Comparison of ENCODE assay signal across 11 cellular contexts in genomic region chr15:70596354-70597055, GRCh38.
DNase-seq lines count a peak whose midpoint lies in the region; ATAC-seq and TF ChIP-seq lines count a peak whose summit lies in the region.
"Had no signal": no experiment of that assay in that cellular context is flagged by ENCODE, and none has a peak within 500 bp of the region (broad histone marks: within the 10 kb centered on the region; RNA-seq: fewer than 3 reads in every experiment).

No MANE protein-coding gene starts in this region.

- TF ChIP-seq EP300 in SK-N-SH (IDR thresholded peaks at IDR 0.05; ENCODE audit: borderline replicate concordance in 1 of 2, low read depth in 1 of 2, low read length in 1 of 2): peak in 1 of 2 experiments; percentile 64; a peak in 2 of 4 replicates

- peak; percentile 53 for DNase-seq in AG04449 (ENCODE audit: low read depth, low spot score)
- peak; percentile 90 for DNase-seq in HCEC 1CT
- no peak for DNase-seq in SK-N-SH
- DNase-seq in fibroblast of villous mesenchyme (ENCODE audit: low read depth): peak; percentile 74
- DNase-seq in gastrocnemius medialis: no peak
- no peak for DNase-seq in COR-L47 (lab: John Stamatoyannopoulos, UW)
- no peak for DNase-seq in NCI-H524 (lab: John Stamatoyannopoulos, UW)
- DNase-seq in body of pancreas: no peak
- DNase-seq: activated T-cell treated with anti-CD3 and anti-CD28 coated beads, Interleukin-2, amount 50 U/mL, for 48 hours; erythroblast; NCI-H1694 had no signal

- no peak overlapping the region for H3K9ac ChIP-seq in SK-N-SH

- no peaks in the 10 kb centered on the region for H4K20me1 ChIP-seq in SK-N-SH (ENCODE audit: insufficient read depth)

- H3K4me1 ChIP-seq in SK-N-SH (ENCODE audit: control insufficient read depth in 1 of 2, insufficient read depth in 2 of 2, low read depth in 1 of 2, low read length in 1 of 2) (no peaks in the 10 kb centered on the region; a peak in 1 of 4 replicates), gastrocnemius medialis (no peaks in the 10 kb centered on the region), body of pancreas (no peaks in the 10 kb centered on the region)

- TF ChIP-seq CTCF in AG04449 (IDR thresholded peaks at IDR 0.05; ENCODE audit: insufficient read depth, low read length, missing control alignments) (no peak), SK-N-SH (IDR thresholded peaks at IDR 0.05) (no peak), fibroblast of villous mesenchyme (IDR thresholded peaks at IDR 0.05; ENCODE audit: insufficient read depth, low read depth, low read length) (no peak), gastrocnemius medialis (IDR thresholded peaks at IDR 0.05 in 4 of 5, conservative IDR thresholded peaks at IDR 0.05 in 1 of 5) (no peak), body of pancreas (IDR thresholded peaks at IDR 0.05) (no peak)

- CTCF ChIA-PET in AG04449 (lab: Yijun Ruan, JAX) (interaction anchor here (1.2 to 3.3 kb wide), 3 partner anchors 11 to 109 kb away, joined by 3 to 13 read pairs (median 4); no protein-coding TSS in a partner anchor), SK-N-SH (lab: Yijun Ruan, JAX) (interaction anchor here (2.0 kb wide), 1 partner anchor 27 kb away, joined by 4 read pairs; no protein-coding TSS in a partner anchor)

- POLR2A ChIA-PET in AG04449 (lab: Yijun Ruan, JAX) (interaction anchor here (0.7 kb wide), 2 partner anchors 307 to 732 kb away, joined by 3 read pairs; no protein-coding TSS in a partner anchor), SK-N-SH (lab: Yijun Ruan, JAX) (no interaction called here)

- H2AFZ ChIP-seq in SK-N-SH (ENCODE audit: low read depth): no peak overlapping the region

- H3K36me3 ChIP-seq in SK-N-SH (replicated peaks in 1 of 2; ENCODE audit: control insufficient read depth in 1 of 2, insufficient read depth in 2 of 2, low read length in 1 of 2) (no peaks in the 10 kb centered on the region), gastrocnemius medialis (no peaks in the 10 kb centered on the region), body of pancreas (replicated peaks in 1 of 2; ENCODE audit: insufficient read depth in 1 of 2, low read depth in 2 of 2) (no peaks in the 10 kb centered on the region)

- no peak for TF ChIP-seq RAD21 in SK-N-SH (IDR thresholded peaks at IDR 0.05; ENCODE audit: low read length)

- H3K9me2 ChIP-seq in SK-N-SH: no peaks in the 10 kb centered on the region

- no peaks in the 10 kb centered on the region for H3K79me2 ChIP-seq in SK-N-SH (ENCODE audit: insufficient read depth)

- no peak for TF ChIP-seq POLR2A in gastrocnemius medialis (IDR thresholded peaks at IDR 0.05)
- TF ChIP-seq POLR2A in body of pancreas (IDR thresholded peaks at IDR 0.05): no peak

- WGBS in SK-N-SH (ENCODE audit: low lambda C conversion rate): 90% methylated on average over 2 of the region's 2 CpGs
- WGBS in body of pancreas, 2 donors: 90 to 94% methylated on average over 2 of the region's 2 CpGs

- no peaks in the 10 kb centered on the region for H3K27me3 ChIP-seq in SK-N-SH (ENCODE audit: insufficient read depth)
- H3K27me3 ChIP-seq in gastrocnemius medialis: no peaks in the 10 kb centered on the region
- no peaks in the 10 kb centered on the region for H3K27me3 ChIP-seq in body of pancreas

- H3K9me3 ChIP-seq in SK-N-SH (peaks cover 19% of the 10 kb centered on the region; the same call in 1 of the 2 replicates), gastrocnemius medialis (peaks cover 0 to 8% (median 0%) of the 10 kb centered on the region in 3 donors), body of pancreas (peaks cover 0 to 8% (median 0%) of the 10 kb centered on the region in 3 donors)

- no peaks in the 10 kb centered on the region for H3F3A ChIP-seq in SK-N-SH (replicated peaks; ENCODE audit: insufficient read depth)

- H3K27ac ChIP-seq in SK-N-SH (ENCODE audit: low read depth in 2 of 2, low read length in 1 of 2): no peak overlapping the region
- no peak overlapping the region for H3K27ac ChIP-seq in gastrocnemius medialis
- H3K27ac ChIP-seq in body of pancreas: no peak overlapping the region

- no peak for ATAC-seq in gastrocnemius medialis
- ATAC-seq in body of pancreas: no peak

- H3K4me3 ChIP-seq in AG04449 (ENCODE audit: low read depth, low read length) (no peak overlapping the region), SK-N-SH (ENCODE audit: low read depth in 2 of 2, low read length in 1 of 2) (no peak overlapping the region), fibroblast of villous mesenchyme (ENCODE audit: low read depth, low read length) (no peak overlapping the region), gastrocnemius medialis (no peak overlapping the region), body of pancreas (no peak overlapping the region)

- no peak overlapping the region for H3K4me2 ChIP-seq in SK-N-SH

- intact Hi-C loops in gastrocnemius medialis (cut with DNase I; ENCODE audit: low total_unique reads): no loop called here
- intact Hi-C loops in body of pancreas (cut with DNase I): no loop called here

- in situ Hi-C loops in gastrocnemius medialis (cut with MboI; ENCODE audit: low sequenced_read_pairs in 4 of 4): no loop called here

TF ChIP-seq in SK-N-SH, 30 proteins besides CTCF, POLR2A, EP300 and RAD21:
- peak; percentile 48; the same call in 1 of the 2 replicates for TF ChIP-seq POLR2AphosphoS5 (IDR thresholded peaks at IDR 0.05; ENCODE audit: low read depth, low read length)
- TF ChIP-seq TEAD4 (IDR thresholded peaks at IDR 0.05; ENCODE audit: borderline replicate concordance, insufficient read depth): no peak
- TF ChIP-seq PBX3 (IDR thresholded peaks at IDR 0.05): peak; percentile 94
- no peak for TF ChIP-seq SIN3A (IDR thresholded peaks at IDR 0.05; ENCODE audit: borderline replicate concordance, low read depth, low read length)
- TF ChIP-seq MXI1 (IDR thresholded peaks at IDR 0.05; ENCODE audit: low read depth, low read length): no peak
- peak; percentile 76 for TF ChIP-seq TCF12 (IDR thresholded peaks at IDR 0.05)
- TF ChIP-seq FOSL2 (IDR thresholded peaks at IDR 0.05; ENCODE audit: borderline replicate concordance, low read depth): peak; percentile 85; the same call in 1 of the 2 replicates
- TF ChIP-seq RXRA (IDR thresholded peaks at IDR 0.05; ENCODE audit: borderline replicate concordance, low read depth): peak; percentile 36; the same call in 1 of the 2 replicates
- TF ChIP-seq RCOR1 (IDR thresholded peaks at IDR 0.05; ENCODE audit: low read length): no peak
- peak; percentile 71 for TF ChIP-seq JUND (IDR thresholded peaks at IDR 0.05)
- peak; percentile 69 for TF ChIP-seq NFIC (IDR thresholded peaks at IDR 0.05; ENCODE audit: borderline replicate concordance)

Comparison
In these comparisons a context has a peak if more than half of its experiments do, and no peak if none do; other contexts are left out.
1. DNase-seq: peak in AG04449 (single experiment), HCEC 1CT (single experiment) and fibroblast of villous mesenchyme (single experiment); none in SK-N-SH (single experiment), gastrocnemius medialis (0 of 2), COR-L47 (single experiment), NCI-H524 (0 of 2) and body of pancreas (0 of 4).